1 cellular context compared by ENCODE assay signal in genomic region chr5:10588779-10589447, GRCh38.
A peak's percentile ranks its signal among the peaks of the same experiment; 100 is the strongest.
TF ChIP-seq lines count a peak whose summit lies in the region.

No MANE protein-coding gene starts in this region.

TF ChIP-seq in K562, 482 proteins besides CTCF, POLR2A, EP300 and RAD21 (continued from another document and continues in another):
- TF ChIP-seq, protein P1, sequence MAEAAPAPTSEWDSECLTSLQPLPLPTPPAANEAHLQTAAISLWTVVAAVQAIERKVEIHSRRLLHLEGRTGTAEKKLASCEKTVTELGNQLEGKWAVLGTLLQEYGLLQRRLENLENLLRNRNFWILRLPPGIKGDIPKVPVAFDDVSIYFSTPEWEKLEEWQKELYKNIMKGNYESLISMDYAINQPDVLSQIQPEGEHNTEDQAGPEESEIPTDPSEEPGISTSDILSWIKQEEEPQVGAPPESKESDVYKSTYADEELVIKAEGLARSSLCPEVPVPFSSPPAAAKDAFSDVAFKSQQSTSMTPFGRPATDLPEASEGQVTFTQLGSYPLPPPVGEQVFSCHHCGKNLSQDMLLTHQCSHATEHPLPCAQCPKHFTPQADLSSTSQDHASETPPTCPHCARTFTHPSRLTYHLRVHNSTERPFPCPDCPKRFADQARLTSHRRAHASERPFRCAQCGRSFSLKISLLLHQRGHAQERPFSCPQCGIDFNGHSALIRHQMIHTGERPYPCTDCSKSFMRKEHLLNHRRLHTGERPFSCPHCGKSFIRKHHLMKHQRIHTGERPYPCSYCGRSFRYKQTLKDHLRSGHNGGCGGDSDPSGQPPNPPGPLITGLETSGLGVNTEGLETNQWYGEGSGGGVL (CRISPR knock-in tag; IDR thresholded peaks at IDR 0.05): no peak
- TF ChIP-seq MAZ (CRISPR knock-in tag; conservative IDR thresholded peaks at IDR 0.05 in 1 of 2, IDR thresholded peaks at IDR 0.05 in 1 of 2) (peak; percentile 50 to 79; a peak in 3 of 4 replicates), PHTF2 (CRISPR knock-in tag; IDR thresholded peaks at IDR 0.05) (0 out of 2 replicates have a peak, but pooled peaks have one; percentile 47), KAT7 (CRISPR knock-in tag; IDR thresholded peaks at IDR 0.05; ENCODE audit: borderline replicate concordance) (peak; percentile 68; the same call in 1 of the 2 replicates), ZNF778 (CRISPR knock-in tag; IDR thresholded peaks at IDR 0.05) (no peak), ZNF561 (CRISPR knock-in tag; conservative IDR thresholded peaks at IDR 0.05) (no peak), JUND (IDR thresholded peaks at IDR 0.05; ENCODE audit: borderline replicate concordance, low read depth, low read length) (peak; percentile 84), JUND (tag; IDR thresholded peaks at IDR 0.05; ENCODE audit: borderline replicate concordance, low read depth, low read length) (peak; percentile 83; the same call in 2 of the 3 replicates), NFATC3 (IDR thresholded peaks at IDR 0.05) (no peak), NFXL1 (CRISPR knock-in tag; IDR thresholded peaks at IDR 0.05) (no peak), RB1 (IDR thresholded peaks at IDR 0.05; ENCODE audit: low read depth) (peak; percentile 30; the same call in 1 of the 2 replicates), TEAD1 (CRISPR knock-in tag; IDR thresholded peaks at IDR 0.05) (peak; percentile 75 to 89; a peak in 3 of 4 replicates), RFX7 (CRISPR knock-in tag; IDR thresholded peaks at IDR 0.05) (no peak), NR3C1 (CRISPR knock-in tag; IDR thresholded peaks at IDR 0.05) (no peak), IRF1 (CRISPR knock-in tag; IDR thresholded peaks at IDR 0.05; ENCODE audit: borderline replicate concordance) (no peak), LEF1 (IDR thresholded peaks at IDR 0.05) (peak; percentile 98), GABPA (tag; conservative IDR thresholded peaks at IDR 0.05; ENCODE audit: low read depth) (no peak), ZNF431 (CRISPR knock-in tag; IDR thresholded peaks at IDR 0.05) (no peak), HDAC1 (IDR thresholded peaks at IDR 0.05) (peak; percentile 3 to 98; a peak in 2 of 4 replicates), TAF9B (IDR thresholded peaks at IDR 0.05; ENCODE audit: partially characterized antibody) (peak; percentile 79), KHSRP (IDR thresholded peaks at IDR 0.05) (peak; percentile 76), NELFE (IDR thresholded peaks at IDR 0.05; ENCODE audit: insufficient read depth, insufficient read length) (no peak), RNF219 (CRISPR knock-in tag; IDR thresholded peaks at IDR 0.05) (no peak), HOXB6 (CRISPR knock-in tag; IDR thresholded peaks at IDR 0.05; ENCODE audit: borderline replicate concordance) (no peak), ZNF24 (IDR thresholded peaks at IDR 0.05) (peak; percentile 83), SMAD1 (IDR thresholded peaks at IDR 0.05; ENCODE audit: low read depth, low read length, partially characterized antibody) (peak; percentile 56), PCBP2 (IDR thresholded peaks at IDR 0.05; ENCODE audit: low read depth, low read length, poor library complexity, severe bottlenecking) (no peak), ZNF395 (CRISPR knock-in tag; IDR thresholded peaks at IDR 0.05) (peak; percentile 98), MBD2 (IDR thresholded peaks at IDR 0.05; ENCODE audit: borderline replicate concordance, low read depth) (peak; percentile 88), TEAD2 (tag; IDR thresholded peaks at IDR 0.05) (no peak), KDM2B (CRISPR knock-in tag; IDR thresholded peaks at IDR 0.05) (no peak), HDAC8 (tag; IDR thresholded peaks at IDR 0.05) (no peak), KDM1A (IDR thresholded peaks at IDR 0.05) (peak; percentile 98), YBX1 (IDR thresholded peaks at IDR 0.05) (no peak), BMI1 (IDR thresholded peaks at IDR 0.05; ENCODE audit: low read length) (no peak), ZNF75A (CRISPR knock-in tag; IDR thresholded peaks at IDR 0.05) (peak; percentile 62; the same call in 1 of the 2 replicates), ATF1 (CRISPR knock-in tag; IDR thresholded peaks at IDR 0.05) (no peak), ATF1 (tag; IDR thresholded peaks at IDR 0.05) (peak; percentile 81), E4F1 (CRISPR knock-in tag; IDR thresholded peaks at IDR 0.05; ENCODE audit: borderline replicate concordance) (no peak), RBM39 (optimal IDR thresholded peaks at IDR 0.05; ENCODE audit: low read depth, low read length) (no peak), PURB (CRISPR knock-in tag; IDR thresholded peaks at IDR 0.05; ENCODE audit: low read depth) (no peak)
- TF ChIP-seq, protein P2, sequence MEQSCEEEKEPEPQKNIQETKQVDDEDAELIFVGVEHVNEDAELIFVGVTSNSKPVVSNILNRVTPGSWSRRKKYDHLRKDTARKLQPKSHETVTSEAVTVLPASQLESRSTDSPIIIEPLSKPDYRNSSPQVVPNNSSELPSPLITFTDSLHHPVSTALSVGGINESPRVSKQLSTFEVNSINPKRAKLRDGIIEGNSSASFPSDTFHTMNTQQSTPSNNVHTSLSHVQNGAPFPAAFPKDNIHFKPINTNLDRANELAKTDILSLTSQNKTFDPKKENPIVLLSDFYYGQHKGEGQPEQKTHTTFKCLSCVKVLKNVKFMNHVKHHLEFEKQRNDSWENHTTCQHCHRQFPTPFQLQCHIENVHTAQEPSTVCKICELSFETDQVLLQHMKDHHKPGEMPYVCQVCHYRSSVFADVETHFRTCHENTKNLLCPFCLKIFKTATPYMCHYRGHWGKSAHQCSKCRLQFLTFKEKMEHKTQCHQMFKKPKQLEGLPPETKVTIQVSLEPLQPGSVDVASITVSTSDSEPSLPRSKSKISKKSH (CRISPR knock-in tag; IDR thresholded peaks at IDR 0.05): no peak
- TF ChIP-seq, protein P3, sequence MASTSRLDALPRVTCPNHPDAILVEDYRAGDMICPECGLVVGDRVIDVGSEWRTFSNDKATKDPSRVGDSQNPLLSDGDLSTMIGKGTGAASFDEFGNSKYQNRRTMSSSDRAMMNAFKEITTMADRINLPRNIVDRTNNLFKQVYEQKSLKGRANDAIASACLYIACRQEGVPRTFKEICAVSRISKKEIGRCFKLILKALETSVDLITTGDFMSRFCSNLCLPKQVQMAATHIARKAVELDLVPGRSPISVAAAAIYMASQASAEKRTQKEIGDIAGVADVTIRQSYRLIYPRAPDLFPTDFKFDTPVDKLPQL (IDR thresholded peaks at IDR 0.05; ENCODE audit: extremely low read depth, insufficient read length): no peak
- TF ChIP-seq, protein P4, sequence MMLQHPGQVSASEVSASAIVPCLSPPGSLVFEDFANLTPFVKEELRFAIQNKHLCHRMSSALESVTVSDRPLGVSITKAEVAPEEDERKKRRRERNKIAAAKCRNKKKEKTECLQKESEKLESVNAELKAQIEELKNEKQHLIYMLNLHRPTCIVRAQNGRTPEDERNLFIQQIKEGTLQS (IDR thresholded peaks at IDR 0.05): peak; percentile 64
- TF ChIP-seq, protein P4 (CRISPR knock-in tag; conservative IDR thresholded peaks at IDR 0.05): peak; percentile 84
- TF ChIP-seq, protein P5, sequence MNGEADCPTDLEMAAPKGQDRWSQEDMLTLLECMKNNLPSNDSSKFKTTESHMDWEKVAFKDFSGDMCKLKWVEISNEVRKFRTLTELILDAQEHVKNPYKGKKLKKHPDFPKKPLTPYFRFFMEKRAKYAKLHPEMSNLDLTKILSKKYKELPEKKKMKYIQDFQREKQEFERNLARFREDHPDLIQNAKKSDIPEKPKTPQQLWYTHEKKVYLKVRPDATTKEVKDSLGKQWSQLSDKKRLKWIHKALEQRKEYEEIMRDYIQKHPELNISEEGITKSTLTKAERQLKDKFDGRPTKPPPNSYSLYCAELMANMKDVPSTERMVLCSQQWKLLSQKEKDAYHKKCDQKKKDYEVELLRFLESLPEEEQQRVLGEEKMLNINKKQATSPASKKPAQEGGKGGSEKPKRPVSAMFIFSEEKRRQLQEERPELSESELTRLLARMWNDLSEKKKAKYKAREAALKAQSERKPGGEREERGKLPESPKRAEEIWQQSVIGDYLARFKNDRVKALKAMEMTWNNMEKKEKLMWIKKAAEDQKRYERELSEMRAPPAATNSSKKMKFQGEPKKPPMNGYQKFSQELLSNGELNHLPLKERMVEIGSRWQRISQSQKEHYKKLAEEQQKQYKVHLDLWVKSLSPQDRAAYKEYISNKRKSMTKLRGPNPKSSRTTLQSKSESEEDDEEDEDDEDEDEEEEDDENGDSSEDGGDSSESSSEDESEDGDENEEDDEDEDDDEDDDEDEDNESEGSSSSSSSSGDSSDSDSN (IDR thresholded peaks at IDR 0.05; ENCODE audit: borderline replicate concordance in 1 of 2, low read depth in 2 of 2, low read length in 2 of 2): peak in 1 of 2 experiments; percentile 59; a peak in 1 of 4 replicates
- TF ChIP-seq, protein P6, sequence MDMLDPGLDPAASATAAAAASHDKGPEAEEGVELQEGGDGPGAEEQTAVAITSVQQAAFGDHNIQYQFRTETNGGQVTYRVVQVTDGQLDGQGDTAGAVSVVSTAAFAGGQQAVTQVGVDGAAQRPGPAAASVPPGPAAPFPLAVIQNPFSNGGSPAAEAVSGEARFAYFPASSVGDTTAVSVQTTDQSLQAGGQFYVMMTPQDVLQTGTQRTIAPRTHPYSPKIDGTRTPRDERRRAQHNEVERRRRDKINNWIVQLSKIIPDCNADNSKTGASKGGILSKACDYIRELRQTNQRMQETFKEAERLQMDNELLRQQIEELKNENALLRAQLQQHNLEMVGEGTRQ (CRISPR knock-in tag; IDR thresholded peaks at IDR 0.05): no peak
- TF ChIP-seq, protein P7, sequence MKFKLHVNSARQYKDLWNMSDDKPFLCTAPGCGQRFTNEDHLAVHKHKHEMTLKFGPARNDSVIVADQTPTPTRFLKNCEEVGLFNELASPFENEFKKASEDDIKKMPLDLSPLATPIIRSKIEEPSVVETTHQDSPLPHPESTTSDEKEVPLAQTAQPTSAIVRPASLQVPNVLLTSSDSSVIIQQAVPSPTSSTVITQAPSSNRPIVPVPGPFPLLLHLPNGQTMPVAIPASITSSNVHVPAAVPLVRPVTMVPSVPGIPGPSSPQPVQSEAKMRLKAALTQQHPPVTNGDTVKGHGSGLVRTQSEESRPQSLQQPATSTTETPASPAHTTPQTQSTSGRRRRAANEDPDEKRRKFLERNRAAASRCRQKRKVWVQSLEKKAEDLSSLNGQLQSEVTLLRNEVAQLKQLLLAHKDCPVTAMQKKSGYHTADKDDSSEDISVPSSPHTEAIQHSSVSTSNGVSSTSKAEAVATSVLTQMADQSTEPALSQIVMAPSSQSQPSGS (CRISPR knock-in tag; IDR thresholded peaks at IDR 0.05): no peak
